22 cellular contexts compared by ENCODE assay signal in genomic region chr14:103662029-103662428, GRCh38. TPM values are rescaled to one million over a fixed set of nuclear protein-coding genes. Genes with fewer than 3 reads are reported as not detected.
DNase-seq lines count a peak whose midpoint lies in the region; ATAC-seq and TF ChIP-seq lines count a peak whose summit lies in the region.
"Had no signal": no experiment of that assay in that cellular context is flagged by ENCODE, and none has a peak within 500 bp of the region (broad histone marks: within the 10 kb centered on the region; RNA-seq: fewer than 3 reads in every experiment).

No MANE protein-coding gene starts in this region.

- CTCF ChIA-PET in RWPE1 (lab: Yijun Ruan, JAX): no interaction called here

- H3K27ac ChIP-seq in GM23248 (peak overlapping the region; percentile 10; the same call in 1 of the 2 replicates), RWPE1 (peak overlapping the region; percentile 19), endodermal cell (ENCODE audit: low read depth, low read length) (no peak overlapping the region), foreskin keratinocyte (no peak overlapping the region)
- H3K27ac ChIP-seq: BLaER1 had no signal

- POLR2A ChIA-PET in RWPE1 (lab: Yijun Ruan, JAX; ENCODE audit: low non-redundant PET): no interaction called here

- TF ChIP-seq CTCF in RWPE1 (conservative IDR thresholded peaks at IDR 0.05; ENCODE audit: low read depth): no peak
- TF ChIP-seq CTCF in endodermal cell (conservative IDR thresholded peaks at IDR 0.05): no peak
- TF ChIP-seq CTCF in osteocyte (IDR thresholded peaks at IDR 0.05): no peak
- no peak for TF ChIP-seq CTCF in foreskin keratinocyte (conservative IDR thresholded peaks at IDR 0.05)

- H3K4me3 Mint-ChIP-seq in endodermal cell (no peak overlapping the region), osteocyte (ENCODE audit: unreplicated experiment) (no peak overlapping the region)
- H3K4me3 Mint-ChIP-seq: CD4-positive, CD25-positive, alpha-beta regulatory T cell had no signal

- H3K4me2 ChIP-seq in GM23248 (ENCODE audit: unreplicated experiment): no peak overlapping the region
- H3K4me2 ChIP-seq: BLaER1 had no signal

- in situ Hi-C loops in GM23248 (cut with MboI): no loop called here

- H3K4me1 Mint-ChIP-seq in endodermal cell (no peaks in the 10 kb centered on the region), osteocyte (ENCODE audit: unreplicated experiment) (peaks cover 36% of the 10 kb centered on the region)

- H3F3A ChIP-seq in GM23248 (ENCODE audit: insufficient read depth): peaks cover 69% of the 10 kb centered on the region

- H3K9me3 ChIP-seq in GM23248 (ENCODE audit: low read depth) (no peaks in the 10 kb centered on the region), endodermal cell (ENCODE audit: control insufficient read depth, low read length) (no peaks in the 10 kb centered on the region)
- H3K9me3 ChIP-seq: BLaER1, MG63 had no signal

- ATAC-seq in left cardiac atrium (no peak), foreskin keratinocyte (no peak)
- ATAC-seq: HepG2 had no signal

- H3K9ac ChIP-seq in GM23248: no peak overlapping the region
- H3K9ac ChIP-seq in endodermal cell (ENCODE audit: extremely low read depth, low read length, poor library complexity, severe bottlenecking): no peak overlapping the region
- H3K9ac ChIP-seq: BLaER1 had no signal

- H3K27ac Mint-ChIP-seq in endodermal cell (peak overlapping the region; percentile 0), osteocyte (ENCODE audit: unreplicated experiment) (peak overlapping the region; percentile 64)

- H3K4me3 ChIP-seq in GM23248: no peak overlapping the region
- no peak overlapping the region for H3K4me3 ChIP-seq in endodermal cell (ENCODE audit: low read length)
- H3K4me3 ChIP-seq: BLaER1, MG63 had no signal

- H4K20me1 ChIP-seq in GM23248 (ENCODE audit: insufficient read depth): peaks cover 4% of the 10 kb centered on the region; the same call in 1 of the 2 replicates

- H3K36me3 ChIP-seq in GM23248 (ENCODE audit: low read depth) (peaks cover 60% of the 10 kb centered on the region), endodermal cell (ENCODE audit: control insufficient read depth, insufficient read depth, low read length) (peaks cover 78% of the 10 kb centered on the region)

- H3K36me3 Mint-ChIP-seq in endodermal cell (ENCODE audit: low read depth) (peaks cover 73% of the 10 kb centered on the region), osteocyte (ENCODE audit: unreplicated experiment) (peaks cover 30% of the 10 kb centered on the region)

- 80 to 82% methylated on average over 10 of the region's 10 CpGs for WGBS in GM23248 (ENCODE audit: low coverage in 1 of 2, low lambda C conversion rate in 2 of 2, missing lambda C conversion rate in 2 of 2), 2 experiments
- 97 to 100% methylated on average over 9 to 10 of the region's 10 CpGs for WGBS in endodermal cell (ENCODE audit: insufficient coverage in 1 of 2, insufficient read length in 1 of 2), 2 experiments

- H3K27me3 ChIP-seq in GM23248 (replicated peaks; ENCODE audit: insufficient read depth): no peaks in the 10 kb centered on the region
- no peaks in the 10 kb centered on the region for H3K27me3 ChIP-seq in endodermal cell (ENCODE audit: control insufficient read depth, insufficient read depth, low read length, poor library complexity, severe bottlenecking)
- no peaks in the 10 kb centered on the region for H3K27me3 ChIP-seq in foreskin keratinocyte
- H3K27me3 ChIP-seq: BLaER1, MG63 had no signal

- no peaks in the 10 kb centered on the region for H3K27me3 Mint-ChIP-seq in endodermal cell (ENCODE audit: insufficient read depth)
- no peaks in the 10 kb centered on the region for H3K27me3 Mint-ChIP-seq in osteocyte (ENCODE audit: unreplicated experiment)
- H3K27me3 Mint-ChIP-seq: CD4-positive, CD25-positive, alpha-beta regulatory T cell had no signal

- peaks cover 38% of the 10 kb centered on the region for H3K4me1 ChIP-seq in GM23248 (ENCODE audit: insufficient read depth)
- no peaks in the 10 kb centered on the region for H3K4me1 ChIP-seq in endodermal cell (ENCODE audit: control insufficient read depth, insufficient read depth, low read length)
- H3K4me1 ChIP-seq in foreskin keratinocyte: peaks cover 11% of the 10 kb centered on the region

- peaks cover 85% of the 10 kb centered on the region for H3K79me2 ChIP-seq in GM23248 (ENCODE audit: insufficient read depth)

- no peak for DNase-seq in GM23248
- DNase-seq in RWPE1 (ENCODE audit: low spot score): no peak
- no peak for DNase-seq in endodermal cell
- DNase-seq in osteocyte (ENCODE audit: extremely low spot score, unreplicated experiment): no peak
- DNase-seq in left cardiac atrium: no peak
- no peak for DNase-seq in foreskin keratinocyte
- no peak for DNase-seq in putamen (ENCODE audit: low spot score)
- DNase-seq: CD4-positive, CD25-positive, alpha-beta regulatory T cell; DMS153; DND-41; KG1; MG63; NCI-H1105 treated with DMSO at 0.1 percent for 48 hours; NCI-H2029; NCI-H446; NCI-H524 treated with DMSO at 0.1 percent for 48 hours; NCI-H82; NK-92 treated with Interleukin-12 subunit alpha and Interleukin-12 subunit beta, amount 100 ng/mL, for 24 hours; RPMI8226; SHP77 treated with DMSO at 0.1 percent for 48 hours had no signal

- H3K9me2 ChIP-seq in GM23248 (ENCODE audit: insufficient read depth): no peaks in the 10 kb centered on the region

- H2AFZ ChIP-seq in GM23248: no peak overlapping the region

- intact Hi-C loops in left cardiac atrium (cut with DNase I): no loop called here

- no peaks in the 10 kb centered on the region for H3K9me3 Mint-ChIP-seq in endodermal cell
- H3K9me3 Mint-ChIP-seq in osteocyte (ENCODE audit: unreplicated experiment): no peaks in the 10 kb centered on the region
- H3K9me3 Mint-ChIP-seq: CD4-positive, CD25-positive, alpha-beta regulatory T cell had no signal

RNA-seq across cellular contexts. Expression of gene KLC1, which starts 33.0 kb away (rescaled TPM):
- total RNA-seq in GM23248 (2014; rRNA removed; shearing (Covaris generic)): 339 and 410 TPM in 2 replicates
- polyA plus RNA-seq in GM23248 (2016; fragmentation: Nextera tagmentation; extraction: Ambion mirVana): 177 and 184 TPM in 2 replicates
- 100 to 1,000 TPM; 170 to 178 TPM for total RNA-seq in endodermal cell
- polyA plus RNA-seq in endodermal cell (2013, experiment 1 of 2): 204 TPM
- polyA plus RNA-seq in endodermal cell (2013, experiment 2 of 2): 188 TPM
- 186 and 211 TPM in 2 replicates for total RNA-seq in osteocyte
- total RNA-seq in left cardiac atrium: 100 to 1,000 TPM; 118 to 139 TPM
- 113 and 118 TPM in 2 replicates for total RNA-seq in foreskin keratinocyte
- polyA plus RNA-seq in foreskin keratinocyte: 66.8 and 77.5 TPM in 2 replicates

RNA-seq across cellular contexts. Expression of gene XRCC3, which starts 53.2 kb away (rescaled TPM):
- 19.1 and 20.3 TPM in 2 replicates for total RNA-seq in GM23248 (2014; rRNA removed; shearing (Covaris generic))
- polyA plus RNA-seq in GM23248 (2016; fragmentation: Nextera tagmentation; extraction: Ambion mirVana): 4.0 and 4.9 TPM in 2 replicates
- total RNA-seq in endodermal cell: 10 to 100 TPM; 39.2 to 42.6 TPM
- 22.5 TPM for polyA plus RNA-seq in endodermal cell (2013, experiment 1 of 2)
- polyA plus RNA-seq in endodermal cell (2013, experiment 2 of 2): 24.3 TPM
- 7.5 and 7.9 TPM in 2 replicates for total RNA-seq in osteocyte
- 1 to 10 TPM; 3.8 to 4.4 TPM for total RNA-seq in left cardiac atrium
- total RNA-seq in foreskin keratinocyte: 33.9 and 41.5 TPM in 2 replicates
- 28.0 and 38.8 TPM in 2 replicates for polyA plus RNA-seq in foreskin keratinocyte

RNA-seq across cellular contexts. Expression of gene ZFYVE21, which starts 53.6 kb away (rescaled TPM):
- 60.3 and 77.4 TPM in 2 replicates for total RNA-seq in GM23248 (2014; rRNA removed; shearing (Covaris generic))
- polyA plus RNA-seq in GM23248 (2016; fragmentation: Nextera tagmentation; extraction: Ambion mirVana) (112 and 120 TPM in 2 replicates), foreskin keratinocyte (74.5 and 79.5 TPM in 2 replicates)
- total RNA-seq in endodermal cell (10 to 100 TPM; 42.5 to 55.6 TPM), osteocyte (48.9 and 52.9 TPM in 2 replicates), left cardiac atrium (10 to 100 TPM; 47.0 to 48.7 TPM), foreskin keratinocyte (61.4 and 68.0 TPM in 2 replicates)
- polyA plus RNA-seq in endodermal cell (2013, experiment 1 of 2): 42.1 TPM
- 40.3 TPM for polyA plus RNA-seq in endodermal cell (2013, experiment 2 of 2)

Comparison
In these comparisons a context has a peak if more than half of its experiments do, and no peak if none do; other contexts are left out.
1. H3K27ac ChIP-seq: peak in GM23248 (single experiment) and RWPE1 (single experiment); none in endodermal cell (single experiment) and foreskin keratinocyte (single experiment).